ENCODE assay signal across 18 cellular contexts in the genomic region with DNA sequence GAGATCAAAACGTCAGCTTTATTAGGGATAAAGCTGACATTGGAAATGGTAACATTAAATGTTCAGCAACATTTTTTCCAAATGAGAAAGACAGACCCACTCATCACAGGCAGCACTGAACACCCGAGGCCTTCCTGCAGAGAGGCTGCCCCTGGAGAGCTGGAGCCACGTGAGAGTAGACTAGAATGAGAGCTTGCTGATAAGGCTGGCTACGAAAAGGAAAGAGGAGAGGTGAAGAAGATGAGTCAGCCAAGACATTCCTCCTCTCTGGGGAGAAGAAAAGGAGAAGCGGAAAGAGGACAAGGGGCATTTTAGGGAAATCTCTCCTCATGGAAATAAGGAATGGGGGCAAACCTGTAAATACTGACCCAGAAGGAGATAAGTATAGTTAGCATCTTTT.
"Had no signal": no experiment of that assay in that cellular context is flagged by ENCODE, and none has a peak within 500 bp of the region (broad histone marks: within the 10 kb centered on the region; RNA-seq: fewer than 3 reads in every experiment).

No MANE protein-coding gene starts in this region.

- H3K27me3 ChIP-seq: body of pancreas, heart right ventricle, pancreas, sigmoid colon, upper lobe of right lung had no signal

- H3K36me3 ChIP-seq: heart right ventricle, pancreas, sigmoid colon, thoracic aorta, upper lobe of right lung had no signal

- H3K27ac ChIP-seq: body of pancreas, coronary artery, heart right ventricle, pancreas, thoracic aorta, upper lobe of right lung had no signal

- DNase-seq: activated B cell treated with CpG ODN at 0.5 μM for 24 hours; activated CD4-positive, alpha-beta T cell treated with anti-CD3 and anti-CD28 coated beads for 48 hours; activated CD8-positive, alpha-beta T cell treated with anti-CD3 and anti-CD28 coated beads for 36 hours; activated naive CD4-positive, alpha-beta T cell; activated naive CD8-positive, alpha-beta T cell treated with anti-CD3 and anti-CD28 coated beads for 36 hours; activated T-cell treated with anti-CD3 and anti-CD28 coated beads, Interleukin-2, amount 50 U/mL, for 1 hour; amygdala; body of pancreas; erythroblast; heart right ventricle; left cardiac atrium; naive thymus-derived CD8-positive, alpha-beta T cell; pancreas; sigmoid colon; stimulated activated CD4-positive, alpha-beta T cell treated with anti-CD3 and anti-CD28 coated beads, Interleukin-4, amount 100 ng/mL, for 4 hours; upper lobe of right lung had no signal

- H3K4me3 ChIP-seq: body of pancreas, coronary artery, heart right ventricle, pancreas, sigmoid colon, thoracic aorta, upper lobe of right lung had no signal
